ENCODE assay signal across 15 cellular contexts in the genomic region with DNA sequence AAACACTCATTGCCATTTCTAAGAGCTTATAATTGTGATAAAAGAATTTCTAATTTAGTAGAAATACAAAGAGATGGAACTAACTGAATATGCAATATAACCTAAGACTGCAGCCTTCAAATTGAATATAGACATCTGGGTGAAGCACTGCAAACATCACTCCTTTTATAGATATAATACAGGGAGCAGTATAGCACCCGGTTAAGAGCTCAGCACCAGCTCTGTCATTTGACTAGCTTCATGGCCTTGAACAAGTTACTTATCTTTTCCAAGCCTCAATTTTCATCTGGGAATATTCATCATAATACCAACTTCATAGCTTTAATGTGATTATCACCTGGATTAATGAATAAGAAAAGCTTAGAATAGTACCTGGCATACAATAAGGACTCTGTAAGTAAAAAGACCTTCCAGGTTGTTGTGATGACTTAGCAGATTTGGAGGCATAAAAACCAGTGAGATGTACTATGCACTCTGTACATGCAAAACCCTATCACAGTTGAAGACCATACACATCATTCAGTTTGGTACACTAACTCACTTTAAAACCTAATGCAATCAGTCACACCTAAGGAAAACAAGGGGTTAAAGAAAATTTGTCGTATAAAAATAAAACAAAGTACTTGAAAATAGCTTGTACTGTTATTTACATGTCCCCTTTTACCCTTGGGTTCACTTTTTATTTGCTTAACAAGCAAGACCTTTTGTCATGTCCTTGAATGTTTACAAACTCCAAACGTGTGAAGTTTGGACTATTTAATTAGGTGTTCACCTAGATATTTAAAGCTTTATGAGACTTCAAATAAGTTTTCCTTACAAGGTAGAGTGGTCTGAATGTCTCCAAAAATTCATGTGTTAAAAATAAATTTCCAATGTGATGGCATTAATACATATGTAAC.
DNase-seq lines count a peak whose midpoint lies in the region; ATAC-seq, FAIRE-seq and TF ChIP-seq lines count a peak whose summit lies in the region.
"Had no signal": no experiment of that assay in that cellular context is flagged by ENCODE, and none has a peak within 500 bp of the region (broad histone marks: within the 10 kb centered on the region; RNA-seq: fewer than 3 reads in every experiment).

No MANE protein-coding gene starts in this region.

- TF ChIP-seq CTCF in A549 (IDR thresholded peaks at IDR 0.05) (no peak), IMR-90 (conservative IDR thresholded peaks at IDR 0.05; ENCODE audit: low read depth, low read length) (no peak), body of pancreas (IDR thresholded peaks at IDR 0.05) (no peak), pancreas (IDR thresholded peaks at IDR 0.05) (no peak), esophagus squamous epithelium (IDR thresholded peaks at IDR 0.05) (no peak)

- TF ChIP-seq EP300 in A549 (IDR thresholded peaks at IDR 0.05) = no peak

- POLR2A ChIA-PET in A549 (lab: Yijun Ruan, JAX) = no interaction called here
- POLR2A ChIA-PET in IMR-90 (lab: Charles Lee; ENCODE audit: unreplicated experiment) = no interaction called here

- no peak overlapping the region for H4K12ac ChIP-seq in trophoblast cell (ENCODE audit: low read depth, low read length)

- BruUV-seq in IMR-90 (replicated peaks; lab: Mats Ljungman, UMichigan) = no TSS peak

- FAIRE-seq in A549 (lab: Jason Lieb, UNC) (no peak), pancreas (lab: Jason Lieb, UNC) (no peak)
- FAIRE-seq: G401.6, GM12891, GM19239 had no signal

- H2AK5ac ChIP-seq in IMR-90 (ENCODE audit: low read depth, low read length) (no peak overlapping the region), trophoblast cell (ENCODE audit: low read length) (no peak overlapping the region)

- in situ Hi-C loops in IMR-90 (cut with MboI; ENCODE audit: low sequenced_read_pairs) = no loop called here

- H3K79me2 ChIP-seq in trophoblast cell (ENCODE audit: control insufficient read depth, insufficient read depth, low read length, poor library complexity) = no peaks in the 10 kb centered on the region

- H2AFZ ChIP-seq in IMR-90 (replicated peaks; ENCODE audit: low read length, poor library complexity) (no peak overlapping the region), trophoblast cell (ENCODE audit: insufficient read depth, low read length, poor library complexity) (no peak overlapping the region)

- H4K8ac ChIP-seq in IMR-90 (ENCODE audit: low read depth in 2 of 2, low read length in 2 of 2) = no peak overlapping the region
- H4K8ac ChIP-seq in trophoblast cell (ENCODE audit: low read depth, low read length) = no peak overlapping the region

- ATAC-seq in A549 (no peak), IMR-90 (ENCODE audit: low read depth) (no peak), body of pancreas (peak; percentile 84), pancreas (peak; percentile 84 to 94 (median 87))

- no peak overlapping the region for H4K5ac ChIP-seq in IMR-90 (ENCODE audit: low read depth, low read length)

- no peak for TF ChIP-seq RAD21 in A549 (conservative IDR thresholded peaks at IDR 0.05 in 1 of 2, IDR thresholded peaks at IDR 0.05 in 1 of 2)
- TF ChIP-seq RAD21 in IMR-90 (IDR thresholded peaks at IDR 0.05; ENCODE audit: low read length) = no peak

- no peaks in the 10 kb centered on the region for H3K9me1 ChIP-seq in IMR-90 (ENCODE audit: insufficient read depth, low read length)

- dilution Hi-C loops in IMR-90 (cut with HindIII; ENCODE audit: low sequenced_read_pairs, unreplicated experiment) = no loop called here

- H3K18ac ChIP-seq in IMR-90 (ENCODE audit: low read depth, low read length) (no peak overlapping the region), trophoblast cell (ENCODE audit: low read length) (no peak overlapping the region)

- H3K4ac ChIP-seq in IMR-90 (ENCODE audit: low read depth, low read length) = no peak overlapping the region
- H3K4ac ChIP-seq in trophoblast cell (ENCODE audit: low read depth, low read length) = no peak overlapping the region

- H3K4me1 ChIP-seq in A549 (no peaks in the 10 kb centered on the region), IMR-90 (ENCODE audit: control insufficient read depth, insufficient read depth, low read length) (no peaks in the 10 kb centered on the region), body of pancreas (peaks cover 27% of the 10 kb centered on the region), pancreas (peaks cover 3 to 17% (median 7%) of the 10 kb centered on the region in 3 donors), esophagus squamous epithelium (no peaks in the 10 kb centered on the region), trophoblast cell (ENCODE audit: control insufficient read depth in 1 of 2, insufficient read depth in 2 of 2, low read length in 2 of 2) (no peaks in the 10 kb centered on the region)

- H3K4me2 ChIP-seq in A549 (no peak overlapping the region), IMR-90 (ENCODE audit: low read depth, low read length) (no peak overlapping the region), trophoblast cell (ENCODE audit: low read length) (no peak overlapping the region)

- no peaks in the 10 kb centered on the region for H3K9me3 ChIP-seq in A549
- no peaks in the 10 kb centered on the region for H3K9me3 ChIP-seq in IMR-90 (ENCODE audit: control insufficient read depth, insufficient read depth, low read length)
- no peaks in the 10 kb centered on the region for H3K9me3 ChIP-seq in body of pancreas
- no peaks in the 10 kb centered on the region for H3K9me3 ChIP-seq in pancreas
- H3K9me3 ChIP-seq in esophagus squamous epithelium = no peaks in the 10 kb centered on the region
- no peaks in the 10 kb centered on the region for H3K9me3 ChIP-seq in trophoblast cell (ENCODE audit: insufficient read depth, low read depth, low read length)

- H4K20me1 ChIP-seq in IMR-90 (ENCODE audit: insufficient read depth, low read length) = no peaks in the 10 kb centered on the region

- no peak overlapping the region for H3K27ac ChIP-seq in A549
- no peak overlapping the region for H3K27ac ChIP-seq in IMR-90 (ENCODE audit: insufficient read depth, low read length)
- H3K27ac ChIP-seq in body of pancreas = peak overlapping the region in 3 of 4 donors; percentile 52 to 66 (median 61)
- H3K27ac ChIP-seq in pancreas = peak overlapping the region in 2 of 4 donors; percentile 2 to 40
- H3K27ac ChIP-seq in esophagus squamous epithelium = no peak overlapping the region
- no peak overlapping the region for H3K27ac ChIP-seq in trophoblast cell (ENCODE audit: low read depth, low read length)
- H3K27ac ChIP-seq: C4-2B, HL-60 had no signal

- H3K14ac ChIP-seq in IMR-90 (replicated peaks; ENCODE audit: low read depth, low read length) (no peak overlapping the region), trophoblast cell (ENCODE audit: low read length) (no peak overlapping the region)

- no peaks in the 10 kb centered on the region for H3K27me3 ChIP-seq in IMR-90 (ENCODE audit: control insufficient read depth, insufficient read depth, low read length)
- no peaks in the 10 kb centered on the region for H3K27me3 ChIP-seq in body of pancreas
- H3K27me3 ChIP-seq in pancreas = no peaks in the 10 kb centered on the region
- H3K27me3 ChIP-seq in esophagus squamous epithelium = no peaks in the 10 kb centered on the region
- no peaks in the 10 kb centered on the region for H3K27me3 ChIP-seq in trophoblast cell (ENCODE audit: insufficient read depth, low read length)

- H2BK120ac ChIP-seq in IMR-90 (ENCODE audit: low read depth, low read length) (no peak overlapping the region), trophoblast cell (ENCODE audit: insufficient read depth, low read length, poor library complexity) (no peak overlapping the region)

- no peak overlapping the region for H2BK5ac ChIP-seq in IMR-90 (ENCODE audit: low read depth, low read length, poor library complexity, severe bottlenecking)
- H2BK5ac ChIP-seq in trophoblast cell (ENCODE audit: low read depth, low read length, poor library complexity) = no peak overlapping the region

- H2BK15ac ChIP-seq in IMR-90 (ENCODE audit: low read depth, low read length) = no peak overlapping the region

- H3K79me1 ChIP-seq in IMR-90 (ENCODE audit: low read depth in 1 of 2, low read length in 2 of 2) = no peaks in the 10 kb centered on the region
- no peaks in the 10 kb centered on the region for H3K79me1 ChIP-seq in trophoblast cell (ENCODE audit: low read length)

- no peak overlapping the region for H3K9ac ChIP-seq in IMR-90 (ENCODE audit: low read depth, low read length)
- H3K9ac ChIP-seq in trophoblast cell (ENCODE audit: low read length) = no peak overlapping the region

- WGBS in A549 (ENCODE audit: missing lambda C conversion rate) = 5% methylated on average over 3 of the region's 3 CpGs
- no CpG with 5 or more reads among the region's 3 CpGs for WGBS in IMR-90 (ENCODE audit: extremely low coverage in 2 of 2, insufficient read length in 1 of 2), 2 experiments
- 11 to 17% methylated on average over 3 of the region's 3 CpGs for WGBS in body of pancreas, 2 donors
- WGBS in pancreas, 2 donors = 11 to 13% methylated on average over 3 of the region's 3 CpGs
- WGBS in esophagus squamous epithelium, 2 donors = 38 to 40% methylated on average over 3 of the region's 3 CpGs
- no CpG with 5 or more reads among the region's 3 CpGs for WGBS in trophoblast cell (ENCODE audit: extremely low coverage, insufficient coverage, insufficient read length)

- H3K56ac ChIP-seq in IMR-90 (ENCODE audit: extremely low read depth, insufficient read depth, low read length) = no peak overlapping the region

- CTCF ChIA-PET in A549 (lab: Yijun Ruan, JAX) (no interaction called here), IMR-90 (lab: Yijun Ruan, JAX) (interaction anchor here (1.5 kb wide), 1 partner anchor 9 kb away, joined by 3 read pairs; no protein-coding TSS in a partner anchor)

- no peak overlapping the region for H2AK9ac ChIP-seq in IMR-90 (replicated peaks; ENCODE audit: low read depth, low read length, poor library complexity)

- intact Hi-C loops in IMR-90 (cut with micrococcal nuclease) (no loop called here), body of pancreas (cut with DNase I) (no loop called here), pancreas (cut with DNase I) (no loop called here), esophagus squamous epithelium (cut with DNase I) (no loop called here)

- H2BK20ac ChIP-seq in IMR-90 (ENCODE audit: low read depth, low read length) = no peak overlapping the region

- H3K23ac ChIP-seq in IMR-90 (ENCODE audit: low read depth, low read length) (no peak overlapping the region), trophoblast cell (ENCODE audit: low read length) (no peak overlapping the region)

- H3K4me3 ChIP-seq in A549 (no peak overlapping the region), IMR-90 (ENCODE audit: insufficient read depth, low read depth, low read length) (no peak overlapping the region), body of pancreas (no peak overlapping the region), pancreas (no peak overlapping the region), esophagus squamous epithelium (no peak overlapping the region), trophoblast cell (ENCODE audit: low read depth, low read length) (no peak overlapping the region)

- H4K91ac ChIP-seq in IMR-90 (ENCODE audit: insufficient read depth, low read depth, low read length) = no peak overlapping the region
- no peak overlapping the region for H4K91ac ChIP-seq in trophoblast cell (ENCODE audit: low read depth, low read length)

- H2BK12ac ChIP-seq in trophoblast cell (ENCODE audit: low read length) = no peak overlapping the region

- TF ChIP-seq POLR2A in A549 (IDR thresholded peaks at IDR 0.05; ENCODE audit: low read length) = no peak
- no peak for TF ChIP-seq POLR2A in IMR-90 (IDR thresholded peaks at IDR 0.05; ENCODE audit: low read depth, low read length)
- TF ChIP-seq POLR2A in body of pancreas (IDR thresholded peaks at IDR 0.05) = no peak
- TF ChIP-seq POLR2A in esophagus squamous epithelium (IDR thresholded peaks at IDR 0.05) = no peak

- DNase-seq in A549 (ENCODE audit: low read depth in 1 of 2, low spot score in 1 of 2) (no peak), IMR-90 (no peak), body of pancreas (no peak), pancreas (no peak), esophagus squamous epithelium (lab: John Stamatoyannopoulos, UW) (no peak), trophoblast cell (no peak)
- DNase-seq: ACHN; CD4-positive, alpha-beta T cell; HCEC 1CT; KG1 had no signal

- H3K36me3 ChIP-seq in IMR-90 (ENCODE audit: control insufficient read depth, insufficient read depth, low read length) (no peaks in the 10 kb centered on the region), body of pancreas (replicated peaks in 1 of 2; ENCODE audit: insufficient read depth in 1 of 2, low read depth in 2 of 2) (no peaks in the 10 kb centered on the region), pancreas (no peaks in the 10 kb centered on the region), esophagus squamous epithelium (no peaks in the 10 kb centered on the region), trophoblast cell (ENCODE audit: control insufficient read depth in 1 of 2, insufficient read depth in 2 of 2, low read length in 2 of 2) (no peaks in the 10 kb centered on the region)

Comparison
In these comparisons a context has a peak if more than half of its experiments do, and no peak if none do; other contexts are left out.
1. ATAC-seq: peak in body of pancreas (single experiment) and pancreas (4 of 4); none in A549 (0 of 2) and IMR-90 (single experiment).
2. H3K27ac ChIP-seq: peak in body of pancreas (3 of 4); none in A549 (0 of 2), IMR-90 (single experiment), esophagus squamous epithelium (0 of 4) and trophoblast cell (single experiment).